Comparison of ENCODE assay signal across 8 cellular contexts in genomic region chr15:43492673-43493601, GRCh38. TPM values are rescaled to one million over a fixed set of nuclear protein-coding genes. Genes with fewer than 3 reads are reported as not detected.
DNase-seq lines count a peak whose midpoint lies in the region; ATAC-seq and TF ChIP-seq lines count a peak whose summit lies in the region.

TSS of gene TP53BP1 (minus strand) at chr15:43493156. CDS start at chr15:43493043, 113 bp downstream.

- POLR2A ChIA-PET in PC-3 (lab: Charles Lee; ENCODE audit: unreplicated experiment): interaction anchor here (0.6 kb wide), 2 partner anchors 14 to 444 kb away, joined by 3 to 7 read pairs; no protein-coding TSS in a partner anchor

- no peaks in the 10 kb centered on the region for H3K27me3 ChIP-seq in PC-3 (ENCODE audit: low read length)

- peak within 1 kb of the TSS; percentile 84 for H3K9ac ChIP-seq in PC-3 (ENCODE audit: low read length)

- peak within 1 kb of the TSS; percentile 99 for H3K4me3 ChIP-seq in PC-3 (ENCODE audit: low read length)

- intact Hi-C loops in PC-3 (cut with micrococcal nuclease): no loop called here

- H3K79me2 ChIP-seq in PC-3 (ENCODE audit: low read length): peaks cover 15% of the 10 kb centered on the region

- H3K27ac ChIP-seq in PC-3 (ENCODE audit: low read length): peak within 1 kb of the TSS; percentile 21; the same call in 1 of the 2 replicates

- BruUV-seq in PC-3 (replicated peaks; lab: Mats Ljungman, UMichigan): no TSS peak

- no peaks in the 10 kb centered on the region for H4K20me1 ChIP-seq in PC-3 (ENCODE audit: low read length)

- no peaks in the 10 kb centered on the region for H3K9me2 ChIP-seq in PC-3 (replicated peaks; ENCODE audit: low read length)

- H3K4me1 ChIP-seq in PC-3 (ENCODE audit: insufficient read depth, low read length): peaks cover 9% of the 10 kb centered on the region

- H3F3A ChIP-seq in PC-3 (ENCODE audit: low read length, unreplicated experiment): no peaks in the 10 kb centered on the region

- no peak for TF ChIP-seq EP300 in Ishikawa (IDR thresholded peaks at IDR 0.05; ENCODE audit: borderline replicate concordance)

- peak within 1 kb of the TSS; percentile 100 for H2AFZ ChIP-seq in PC-3 (ENCODE audit: low read length)

- TF ChIP-seq RAD21 in Ishikawa (IDR thresholded peaks at IDR 0.05; ENCODE audit: low read depth): no peak

- H3K9me3 ChIP-seq in PC-3 (ENCODE audit: low read length): no peaks in the 10 kb centered on the region

- CTCF ChIA-PET in PC-3 (lab: Charles Lee): interaction anchor here (0.8 kb wide), 1 partner anchor 17 kb away, joined by 6 read pairs; no protein-coding TSS in a partner anchor

- DNase-seq in DMS 273 treated with DMSO at 0.1 percent for 48 hours (lab: John Stamatoyannopoulos, UW): peak; percentile 77
- peak; percentile 94 for DNase-seq in PC-3
- DNase-seq in activated T-cell treated with anti-CD3 and anti-CD28 coated beads for 4 hours: peak; percentile 92
- DNase-seq in epidermal melanocyte (ENCODE audit: insufficient read length, low spot score): peak; percentile 94
- DNase-seq in middle frontal gyrus (ENCODE audit: extremely low spot score, low spot score): peak; percentile 94
- DNase-seq in stimulated activated CD8-positive, alpha-beta memory T cell treated with anti-CD3 and anti-CD28 coated beads, Interleukin-2, amount 100 ng/mL, for 1 hour (ENCODE audit: low read depth in 2 of 2): peak; percentile 90

- peak within 1 kb of the TSS; percentile 95 for H3K4me2 ChIP-seq in PC-3 (ENCODE audit: low read length)

- peaks cover 9% of the 10 kb centered on the region; the same call in 1 of the 2 replicates for H3K36me3 ChIP-seq in PC-3 (ENCODE audit: low read depth, low read length)

- peak; percentile 97 for ATAC-seq in GM21576 (IDR thresholded peaks at IDR 0.05; ENCODE audit: unreplicated experiment)
- ATAC-seq in PC-3: peak; percentile 100

- TF ChIP-seq CTCF in PC-3 (conservative IDR thresholded peaks at IDR 0.05; ENCODE audit: low read depth, low read length): no peak

TF ChIP-seq in Ishikawa, 13 proteins besides CTCF, POLR2A, EP300 and RAD21:
- TF ChIP-seq, protein P1, sequence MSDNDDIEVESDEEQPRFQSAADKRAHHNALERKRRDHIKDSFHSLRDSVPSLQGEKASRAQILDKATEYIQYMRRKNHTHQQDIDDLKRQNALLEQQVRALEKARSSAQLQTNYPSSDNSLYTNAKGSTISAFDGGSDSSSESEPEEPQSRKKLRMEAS (IDR thresholded peaks at IDR 0.05): peak; percentile 42; the same call in 1 of the 2 replicates
- TF ChIP-seq, protein P2, sequence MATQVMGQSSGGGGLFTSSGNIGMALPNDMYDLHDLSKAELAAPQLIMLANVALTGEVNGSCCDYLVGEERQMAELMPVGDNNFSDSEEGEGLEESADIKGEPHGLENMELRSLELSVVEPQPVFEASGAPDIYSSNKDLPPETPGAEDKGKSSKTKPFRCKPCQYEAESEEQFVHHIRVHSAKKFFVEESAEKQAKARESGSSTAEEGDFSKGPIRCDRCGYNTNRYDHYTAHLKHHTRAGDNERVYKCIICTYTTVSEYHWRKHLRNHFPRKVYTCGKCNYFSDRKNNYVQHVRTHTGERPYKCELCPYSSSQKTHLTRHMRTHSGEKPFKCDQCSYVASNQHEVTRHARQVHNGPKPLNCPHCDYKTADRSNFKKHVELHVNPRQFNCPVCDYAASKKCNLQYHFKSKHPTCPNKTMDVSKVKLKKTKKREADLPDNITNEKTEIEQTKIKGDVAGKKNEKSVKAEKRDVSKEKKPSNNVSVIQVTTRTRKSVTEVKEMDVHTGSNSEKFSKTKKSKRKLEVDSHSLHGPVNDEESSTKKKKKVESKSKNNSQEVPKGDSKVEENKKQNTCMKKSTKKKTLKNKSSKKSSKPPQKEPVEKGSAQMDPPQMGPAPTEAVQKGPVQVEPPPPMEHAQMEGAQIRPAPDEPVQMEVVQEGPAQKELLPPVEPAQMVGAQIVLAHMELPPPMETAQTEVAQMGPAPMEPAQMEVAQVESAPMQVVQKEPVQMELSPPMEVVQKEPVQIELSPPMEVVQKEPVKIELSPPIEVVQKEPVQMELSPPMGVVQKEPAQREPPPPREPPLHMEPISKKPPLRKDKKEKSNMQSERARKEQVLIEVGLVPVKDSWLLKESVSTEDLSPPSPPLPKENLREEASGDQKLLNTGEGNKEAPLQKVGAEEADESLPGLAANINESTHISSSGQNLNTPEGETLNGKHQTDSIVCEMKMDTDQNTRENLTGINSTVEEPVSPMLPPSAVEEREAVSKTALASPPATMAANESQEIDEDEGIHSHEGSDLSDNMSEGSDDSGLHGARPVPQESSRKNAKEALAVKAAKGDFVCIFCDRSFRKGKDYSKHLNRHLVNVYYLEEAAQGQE (IDR thresholded peaks at IDR 0.05; ENCODE audit: low read depth): no peak
- TF ChIP-seq ZBTB7A (IDR thresholded peaks at IDR 0.05; ENCODE audit: low read depth): no peak; the same call in none of the 2 replicates
- peak; percentile 88 for TF ChIP-seq CREB1 (IDR thresholded peaks at IDR 0.05; ENCODE audit: low read depth)
- TF ChIP-seq, protein P3, sequence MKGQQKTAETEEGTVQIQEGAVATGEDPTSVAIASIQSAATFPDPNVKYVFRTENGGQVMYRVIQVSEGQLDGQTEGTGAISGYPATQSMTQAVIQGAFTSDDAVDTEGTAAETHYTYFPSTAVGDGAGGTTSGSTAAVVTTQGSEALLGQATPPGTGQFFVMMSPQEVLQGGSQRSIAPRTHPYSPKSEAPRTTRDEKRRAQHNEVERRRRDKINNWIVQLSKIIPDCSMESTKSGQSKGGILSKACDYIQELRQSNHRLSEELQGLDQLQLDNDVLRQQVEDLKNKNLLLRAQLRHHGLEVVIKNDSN (IDR thresholded peaks at IDR 0.05): no peak
- no peak for TF ChIP-seq NFIC (IDR thresholded peaks at IDR 0.05)
- TF ChIP-seq TAF1 (IDR thresholded peaks at IDR 0.05; ENCODE audit: low read depth): peak; percentile 49
- TF ChIP-seq YY1 (IDR thresholded peaks at IDR 0.05; ENCODE audit: low read depth): peak; percentile 83
- TF ChIP-seq CEBPB (IDR thresholded peaks at IDR 0.05): no peak

RNA-seq across cellular contexts. Expression of gene TP53BP1, which starts in this region (rescaled TPM):
- total RNA-seq in PC-3 (2014; rRNA removed): 51.8 and 55.7 TPM in 2 replicates

Comparison
In these comparisons a context has a peak if more than half of its experiments do, and no peak if none do; other contexts are left out.
1. Peak in every context shown above with its lines: DNase-seq, ATAC-seq, H3K4me3 ChIP-seq and H3K27ac ChIP-seq.